23 cellular contexts compared by ENCODE assay signal in genomic region chr12:40980346-40981005, GRCh38.
DNase-seq lines count a peak whose midpoint lies in the region; ATAC-seq, FAIRE-seq and TF ChIP-seq lines count a peak whose summit lies in the region.
"Had no signal": no experiment of that assay in that cellular context is flagged by ENCODE, and none has a peak within 500 bp of the region (broad histone marks: within the 10 kb centered on the region; RNA-seq: fewer than 3 reads in every experiment).

No MANE protein-coding gene starts in this region.

- no peaks in the 10 kb centered on the region for H3K27me3 ChIP-seq in A673 (replicated peaks; ENCODE audit: insufficient read depth, low read depth, low read length, poor library complexity)
- H3K27me3 ChIP-seq: ascending aorta, sigmoid colon, testis, vagina had no signal

- no peak for TF ChIP-seq CTCF in A673 (conservative IDR thresholded peaks at IDR 0.05; ENCODE audit: low read depth, low read length)
- no peak for TF ChIP-seq CTCF in astrocyte of the spinal cord (IDR thresholded peaks at IDR 0.05; ENCODE audit: low read depth, low read length)
- no peak for TF ChIP-seq CTCF in chondrocyte (IDR thresholded peaks at IDR 0.05)

- in situ Hi-C loops in astrocyte of the spinal cord (cut with HindIII; ENCODE audit: low sequenced_read_pairs) = no loop called here

- peaks cover 5% of the 10 kb centered on the region for H3K9me3 Mint-ChIP-seq in chondrocyte (ENCODE audit: low read depth)
- H3K9me3 Mint-ChIP-seq: activated CD8-positive, alpha-beta T cell treated with anti-CD3 and anti-CD28 coated beads for 36 hours; activated naive CD8-positive, alpha-beta T cell treated with anti-CD3 and anti-CD28 coated beads for 36 hours had no signal

- POLR2A ChIA-PET in A673 (lab: Charles Lee; ENCODE audit: low non-redundant PET) = no interaction called here

- FAIRE-seq in GM12891 (lab: Jason Lieb, UNC) = no peak

- TF ChIP-seq POLR2A in GM12891 (IDR thresholded peaks at IDR 0.05; ENCODE audit: low read depth, low read length) = no peak

- H3K36me3 ChIP-seq in A673 (ENCODE audit: insufficient read depth, low read length, poor library complexity, severe bottlenecking) = no peaks in the 10 kb centered on the region
- H3K36me3 ChIP-seq: ascending aorta, sigmoid colon, vagina had no signal

- H3K4me3 ChIP-seq in A673 (ENCODE audit: low read depth, low read length, poor library complexity, severe bottlenecking) (no peak overlapping the region), astrocyte of the spinal cord (ENCODE audit: low read depth, low read length) (no peak overlapping the region)
- H3K4me3 ChIP-seq: ascending aorta, sigmoid colon, testis, vagina had no signal

- no peaks in the 10 kb centered on the region for H3K4me1 ChIP-seq in A673 (ENCODE audit: insufficient read depth, low read length, poor library complexity, severe bottlenecking)
- H3K4me1 ChIP-seq: ascending aorta, testis, vagina had no signal

- H3K27ac Mint-ChIP-seq in chondrocyte (ENCODE audit: unreplicated experiment) = no peak overlapping the region
- H3K27ac Mint-ChIP-seq: activated CD8-positive, alpha-beta T cell treated with anti-CD3 and anti-CD28 coated beads for 36 hours; activated naive CD8-positive, alpha-beta T cell treated with anti-CD3 and anti-CD28 coated beads for 36 hours; progenitor cell of endocrine pancreas; stimulated activated naive B cell treated with anti-CD40 and anti-IgM and Interleukin-4, amounts not matched to agents 10 μg/mL and 1 μg/mL and 100 μg/mL, for 72 hours; T-helper 17 cell had no signal

- peaks cover under 1% of the 10 kb centered on the region for H3K4me1 Mint-ChIP-seq in chondrocyte (ENCODE audit: low read depth)
- H3K4me1 Mint-ChIP-seq: activated naive CD8-positive, alpha-beta T cell treated with anti-CD3 and anti-CD28 coated beads for 36 hours; stimulated activated naive B cell treated with anti-CD40 and anti-IgM and Interleukin-4, amounts not matched to agents 10 μg/mL and 1 μg/mL and 100 μg/mL, for 72 hours had no signal

- peak; percentile 65 for DNase-seq in A673 (ENCODE audit: low spot score)
- peak; percentile 42 to 67 for DNase-seq in NCI-H187 (lab: John Stamatoyannopoulos, UW)
- DNase-seq in astrocyte of the spinal cord (ENCODE audit: low read depth, low spot score) = peak; percentile 53
- DNase-seq in kidney tubule cell (ENCODE audit: low spot score) = peak; percentile 75
- DNase-seq in GM12891 (ENCODE audit: insufficient read length, low spot score) = no peak
- no peak for DNase-seq in activated T-cell treated with anti-CD3 and anti-CD28 coated beads, Interleukin-2, amount 50 U/mL, for 1 hour
- no peak for DNase-seq in chondrocyte (ENCODE audit: low spot score)
- DNase-seq: activated CD8-positive, alpha-beta T cell treated with anti-CD3 and anti-CD28 coated beads for 36 hours; activated effector memory CD4-positive, alpha-beta T cell treated with Interleukin-2 at 50 U/mL for 16 hours; activated naive CD8-positive, alpha-beta T cell treated with anti-CD3 and anti-CD28 coated beads for 36 hours; cerebellar nuclear complex; NCI-H1105; NCI-H2081 treated with DMSO at 0.1 percent for 48 hours; NCI-H446; RPMI8226; sigmoid colon; stimulated activated naive B cell treated with anti-CD40 and anti-IgM and Interleukin-4, amounts not matched to agents 10 μg/mL and 1 μg/mL and 100 μg/mL, for 72 hours; T-helper 17 cell; testis had no signal

- H3K4me3 Mint-ChIP-seq in chondrocyte (ENCODE audit: unreplicated experiment) = no peak overlapping the region
- H3K4me3 Mint-ChIP-seq: activated CD8-positive, alpha-beta T cell treated with anti-CD3 and anti-CD28 coated beads for 36 hours; activated naive CD8-positive, alpha-beta T cell treated with anti-CD3 and anti-CD28 coated beads for 36 hours; stimulated activated naive B cell treated with anti-CD40 and anti-IgM and Interleukin-4, amounts not matched to agents 10 μg/mL and 1 μg/mL and 100 μg/mL, for 72 hours; T-helper 17 cell had no signal

- no peak for ATAC-seq in GM21786 (IDR thresholded peaks at IDR 0.05; ENCODE audit: unreplicated experiment)
- ATAC-seq: activated CD8-positive, alpha-beta T cell treated with anti-CD3 and anti-CD28 coated beads for 36 hours; stimulated activated naive B cell treated with anti-CD40 and anti-IgM and Interleukin-4, amounts not matched to agents 10 μg/mL and 1 μg/mL and 100 μg/mL, for 72 hours; T-helper 17 cell had no signal

- no peaks in the 10 kb centered on the region for H3K9me3 ChIP-seq in A673 (ENCODE audit: low read depth, low read length, poor library complexity, severe bottlenecking)
- H3K9me3 ChIP-seq: sigmoid colon, testis, vagina had no signal

- intact Hi-C loops in A673 (cut with micrococcal nuclease; ENCODE audit: unreplicated experiment) = no loop called here

- no peak overlapping the region for H3K27ac ChIP-seq in A673 (ENCODE audit: low read depth, low read length, poor library complexity, severe bottlenecking)
- H3K27ac ChIP-seq: ascending aorta, sigmoid colon, testis, vagina had no signal

- peaks cover 2% of the 10 kb centered on the region for H3K36me3 Mint-ChIP-seq in chondrocyte (ENCODE audit: low read depth)
- H3K36me3 Mint-ChIP-seq: activated naive CD8-positive, alpha-beta T cell treated with anti-CD3 and anti-CD28 coated beads for 36 hours had no signal

- no TSS peak for BruUV-seq in A673 (replicated peaks; lab: Mats Ljungman, UMichigan)

- no peaks in the 10 kb centered on the region for H3K27me3 Mint-ChIP-seq in chondrocyte (ENCODE audit: low read depth)
- H3K27me3 Mint-ChIP-seq: activated CD8-positive, alpha-beta T cell treated with anti-CD3 and anti-CD28 coated beads for 36 hours; progenitor cell of endocrine pancreas; stimulated activated naive B cell treated with anti-CD40 and anti-IgM and Interleukin-4, amounts not matched to agents 10 μg/mL and 1 μg/mL and 100 μg/mL, for 72 hours had no signal

- CTCF ChIA-PET in A673 (lab: Charles Lee) = no interaction called here

TF ChIP-seq in GM12891, 5 proteins besides CTCF, POLR2A, EP300 and RAD21:
- TF ChIP-seq POU2F2 (IDR thresholded peaks at IDR 0.05; ENCODE audit: low read depth, low read length) (no peak), POLR2AphosphoS5 (IDR thresholded peaks at IDR 0.05; ENCODE audit: low read depth, low read length) (no peak), TAF1 (IDR thresholded peaks at IDR 0.05; ENCODE audit: low read depth, low read length) (no peak), PAX5 (IDR thresholded peaks at IDR 0.05; ENCODE audit: insufficient read depth, low read length, severe bottlenecking) (no peak), SPI1 (IDR thresholded peaks at IDR 0.05; ENCODE audit: low read depth, low read length) (no peak)

Comparison
In these comparisons a context has a peak if more than half of its experiments do, and no peak if none do; other contexts are left out.
1. DNase-seq: peak in A673 (single experiment), NCI-H187 (2 of 2), astrocyte of the spinal cord (single experiment) and kidney tubule cell (single experiment); none in GM12891 (single experiment), activated T-cell treated with anti-CD3 and anti-CD28 coated beads, Interleukin-2, amount 50 U/mL, for 1 hour (single experiment) and chondrocyte (single experiment).